In genomic region chr10:124680675-124681074, GRCh38 we compare ENCODE assay signal across 8 cellular contexts.
DNase-seq lines count a peak whose midpoint lies in the region; ATAC-seq and TF ChIP-seq lines count a peak whose summit lies in the region.

No MANE protein-coding gene starts in this region.

- POLR2A ChIA-PET in WTC11 (lab: Charles Lee), result no interaction called here
- POLR2A ChIA-PET in OCI-LY7 (lab: Charles Lee), result interaction anchor here (0.5 to 1.2 kb wide), 2 partner anchors 10 to 256 kb away, joined by 3 to 4 read pairs; no protein-coding TSS in a partner anchor

- peaks cover 93% of the 10 kb centered on the region for H3K79me2 ChIP-seq in DND-41 (ENCODE audit: insufficient read depth, low read length)
- H3K79me2 ChIP-seq in OCI-LY7 (ENCODE audit: insufficient read depth, low read depth, low read length), result peaks cover 37% of the 10 kb centered on the region

- CTCF ChIA-PET in WTC11 (lab: Charles Lee), result no interaction called here
- CTCF ChIA-PET in OCI-LY7 (lab: Charles Lee; ENCODE audit: unreplicated experiment), result no interaction called here

- ATAC-seq in DND-41 (ENCODE audit: insufficient read depth, low read depth) (no peak), WTC11 (no peak), right cardiac atrium (peak; percentile 7 to 25), HG02870 (IDR thresholded peaks at IDR 0.05; ENCODE audit: unreplicated experiment) (no peak)

- H4K20me1 ChIP-seq in DND-41 (ENCODE audit: insufficient read depth, low read length) (peaks cover 4% of the 10 kb centered on the region; the same call in 1 of the 2 replicates), OCI-LY7 (ENCODE audit: insufficient read depth, low read length) (no peaks in the 10 kb centered on the region)

- peaks cover 94% of the 10 kb centered on the region for H3K4me1 ChIP-seq in DND-41 (ENCODE audit: insufficient read depth, low read length)
- H3K4me1 ChIP-seq in right cardiac atrium (ENCODE audit: control insufficient read depth, insufficient read depth, low read length), result peaks cover 46% of the 10 kb centered on the region
- peaks cover 76 to 85% (median 78%) of the 10 kb centered on the region in 3 donors for H3K4me1 ChIP-seq in skeletal muscle tissue (ENCODE audit: control insufficient read depth in 3 of 3, insufficient read depth in 3 of 3, low read length in 3 of 3)
- peaks cover 27% of the 10 kb centered on the region for H3K4me1 ChIP-seq in OCI-LY7 (ENCODE audit: insufficient read depth, low read length, poor library complexity, severe bottlenecking)

- H3K27ac ChIP-seq in DND-41 (ENCODE audit: low read length) (peak overlapping the region; percentile 96), right cardiac atrium (ENCODE audit: low read length) (no peak overlapping the region), skeletal muscle tissue (ENCODE audit: low read depth, low read length) (peak overlapping the region; percentile 48), OCI-LY7 (ENCODE audit: low read depth, low read length, poor library complexity, severe bottlenecking) (no peak overlapping the region)

- no peaks in the 10 kb centered on the region for H3K27me3 ChIP-seq in DND-41 (ENCODE audit: insufficient read depth, low read length, poor library complexity)
- no peaks in the 10 kb centered on the region for H3K27me3 ChIP-seq in right cardiac atrium (ENCODE audit: control insufficient read depth, insufficient read depth)
- H3K27me3 ChIP-seq in skeletal muscle tissue (ENCODE audit: control insufficient read depth in 3 of 3, insufficient read depth in 3 of 3, low read length in 3 of 3), result no peaks in the 10 kb centered on the region

- H3K9me3 Mint-ChIP-seq in WTC11, result no peaks in the 10 kb centered on the region

- H3K4me3 ChIP-seq in DND-41 (ENCODE audit: low read depth in 1 of 2, low read length in 2 of 2), result no peak overlapping the region
- H3K4me3 ChIP-seq in right cardiac atrium (ENCODE audit: low read length), result no peak overlapping the region
- no peak overlapping the region for H3K4me3 ChIP-seq in skeletal muscle tissue (ENCODE audit: low read length in 3 of 3)
- no peak overlapping the region for H3K4me3 ChIP-seq in OCI-LY7 (ENCODE audit: low read depth, low read length, poor library complexity, severe bottlenecking)

- H3K9me3 ChIP-seq in DND-41 (ENCODE audit: insufficient read depth, low read length, severe bottlenecking) (no peaks in the 10 kb centered on the region), right cardiac atrium (ENCODE audit: control insufficient read depth, low read length) (no peaks in the 10 kb centered on the region), skeletal muscle tissue (ENCODE audit: control insufficient read depth in 3 of 3, low read length in 3 of 3) (no peaks in the 10 kb centered on the region), OCI-LY7 (ENCODE audit: low read length) (no peaks in the 10 kb centered on the region)

- no TSS peak for BruUV-seq in OCI-LY7 (replicated peaks; lab: Mats Ljungman, UMichigan)

- DNase-seq in DND-41 (no peak), WTC11 (ENCODE audit: low spot score) (no peak), right cardiac atrium (peak; percentile 56 to 71 (median 67)), DMS 273 treated with DMSO at 0.1 percent for 48 hours (lab: John Stamatoyannopoulos, UW) (no peak), OCI-LY7 (ENCODE audit: low spot score) (no peak)
- no peak for DNase-seq in activated CD8-positive, alpha-beta memory T cell treated with anti-CD3 and anti-CD28 coated beads for 24 hours

- TF ChIP-seq CTCF in DND-41 (IDR thresholded peaks at IDR 0.05; ENCODE audit: borderline replicate concordance, extremely low read depth, low read length, poor library complexity, severe bottlenecking) (no peak), WTC11 (IDR thresholded peaks at IDR 0.05) (no peak), OCI-LY7 (conservative IDR thresholded peaks at IDR 0.05; ENCODE audit: low read length) (no peak)

- H3K4me2 ChIP-seq in DND-41 (ENCODE audit: insufficient read depth, low read length) (no peak overlapping the region), OCI-LY7 (ENCODE audit: low read length) (no peak overlapping the region)

- H3K27ac Mint-ChIP-seq in WTC11, result peak overlapping the region; percentile 6; the same call in 1 of the 2 replicates

- no peaks in the 10 kb centered on the region for H3K9me2 ChIP-seq in OCI-LY7 (ENCODE audit: insufficient read depth, low read length)

- no peak overlapping the region for H3K4me3 Mint-ChIP-seq in WTC11

- intact Hi-C loops in right cardiac atrium (cut with DNase I) (loop anchor here in 3 of 4 donors (10.0 kb wide), 1 partner anchor 54 kb away; no protein-coding TSS in a partner anchor), OCI-LY7 (cut with micrococcal nuclease; ENCODE audit: unreplicated experiment) (no loop called here)

- H3K9ac ChIP-seq in DND-41 (ENCODE audit: low read depth, low read length) (no peak overlapping the region), skeletal muscle tissue (ENCODE audit: low read depth in 1 of 3, low read length in 3 of 3) (no peak overlapping the region)

- 49% methylated on average over 7 of the region's 7 CpGs for WGBS in right cardiac atrium

- H2AFZ ChIP-seq in DND-41 (ENCODE audit: low read depth, low read length) (no peak overlapping the region), OCI-LY7 (ENCODE audit: low read length) (no peak overlapping the region)

- H3K4me1 Mint-ChIP-seq in WTC11, result peaks cover 2% of the 10 kb centered on the region

- H3K36me3 ChIP-seq in DND-41 (ENCODE audit: insufficient read depth, low read length), result peaks cover 82% of the 10 kb centered on the region
- H3K36me3 ChIP-seq in skeletal muscle tissue (ENCODE audit: control insufficient read depth in 3 of 3, insufficient read depth in 3 of 3, low read length in 3 of 3), result peaks cover 17 to 24% (median 17%) of the 10 kb centered on the region in 3 donors
- peaks cover 98% of the 10 kb centered on the region for H3K36me3 ChIP-seq in OCI-LY7 (ENCODE audit: insufficient read depth, low read length)

- H3K27me3 Mint-ChIP-seq in WTC11 (ENCODE audit: low read depth), result no peaks in the 10 kb centered on the region

- H3K36me3 Mint-ChIP-seq in WTC11, result peaks cover 22% of the 10 kb centered on the region

TF ChIP-seq in WTC11, 78 proteins besides CTCF, POLR2A, EP300 and RAD21 (continues in another document):
- no peak for TF ChIP-seq FOXK1 (CRISPR knock-in tag; IDR thresholded peaks at IDR 0.05)
- no peak for TF ChIP-seq ARID4B (CRISPR knock-in tag; IDR thresholded peaks at IDR 0.05; ENCODE audit: borderline replicate concordance)
- TF ChIP-seq ZSCAN18 (CRISPR knock-in tag; IDR thresholded peaks at IDR 0.05), result no peak
- no peak for TF ChIP-seq CBFB (CRISPR knock-in tag; IDR thresholded peaks at IDR 0.05; ENCODE audit: low read depth)

Comparison
In these comparisons a context has a peak if more than half of its experiments do, and no peak if none do; other contexts are left out.
1. ATAC-seq: peak in right cardiac atrium (2 of 2); none in DND-41 (single experiment), WTC11 (single experiment) and HG02870 (single experiment).
2. DNase-seq: peak in right cardiac atrium (3 of 3); none in DND-41 (single experiment), WTC11 (single experiment), activated CD8-positive, alpha-beta memory T cell treated with anti-CD3 and anti-CD28 coated beads for 24 hours (single experiment), DMS 273 treated with DMSO at 0.1 percent for 48 hours (single experiment) and OCI-LY7 (single experiment).
3. H3K27ac ChIP-seq: peak in DND-41 (single experiment) and skeletal muscle tissue (single experiment); none in right cardiac atrium (single experiment) and OCI-LY7 (single experiment).